In the genomic region with DNA sequence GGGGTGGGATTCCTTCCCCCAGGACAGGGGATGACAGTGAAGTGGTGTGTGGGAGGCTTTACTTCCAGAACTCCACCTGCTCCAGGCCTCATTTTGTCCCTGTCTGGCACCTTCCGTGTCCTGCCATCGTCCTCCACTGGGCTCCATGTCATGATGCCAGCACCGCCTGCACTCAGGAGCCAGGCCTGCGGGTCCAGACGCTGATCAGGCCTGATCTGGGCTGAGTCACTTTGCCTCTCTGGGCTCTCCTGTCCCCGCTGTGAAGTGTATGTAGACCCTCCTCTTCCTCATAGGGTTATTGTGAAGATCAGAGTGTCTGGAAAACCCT, we compare ENCODE assay signal across 23 cellular contexts.
"Had no signal": no experiment of that assay in that cellular context is flagged by ENCODE, and none has a peak within 500 bp of the region (broad histone marks: within the 10 kb centered on the region; RNA-seq: fewer than 3 reads in every experiment).

No MANE protein-coding gene starts in this region.

- H3K27ac Mint-ChIP-seq: activated B cell treated with CpG ODN at 0.5 μM for 24 hours; activated CD4-positive, alpha-beta memory T cell treated with anti-CD3 and anti-CD28 coated beads for 36 hours; activated naive CD8-positive, alpha-beta T cell treated with anti-CD3 and anti-CD28 coated beads for 36 hours; activated T-helper 1 cell treated with anti-CD3 and anti-CD28 coated beads, Interleukin-12 subunit alpha, Interleukin-12 subunit beta, Interleukin-2, Interleukin-4 antibody, amounts not matched to agents 30 ng/mL and 10 ng/mL and 1 ng/mL, durations not matched to agents 14 hours and 24 hours and 36 hours; memory B cell; T-cell had no signal

- H3K27me3 Mint-ChIP-seq: activated B cell treated with CpG ODN at 0.5 μM for 24 hours; activated CD4-positive, alpha-beta memory T cell treated with anti-CD3 and anti-CD28 coated beads for 36 hours; activated naive CD8-positive, alpha-beta T cell treated with anti-CD3 and anti-CD28 coated beads for 36 hours; memory B cell; naive thymus-derived CD4-positive, alpha-beta T cell; T-cell had no signal

- H3K9me3 Mint-ChIP-seq: activated B cell treated with CpG ODN at 0.5 μM for 24 hours; activated CD4-positive, alpha-beta memory T cell treated with anti-CD3 and anti-CD28 coated beads for 36 hours; activated naive CD8-positive, alpha-beta T cell treated with anti-CD3 and anti-CD28 coated beads for 36 hours; activated T-helper 1 cell treated with anti-CD3 and anti-CD28 coated beads, Interleukin-12 subunit alpha, Interleukin-12 subunit beta, Interleukin-2, Interleukin-4 antibody, amounts not matched to agents 30 ng/mL and 10 ng/mL and 1 ng/mL, durations not matched to agents 14 hours and 24 hours and 36 hours; memory B cell; naive thymus-derived CD4-positive, alpha-beta T cell; T-cell had no signal

- H3K27me3 ChIP-seq: dorsolateral prefrontal cortex, gastrocnemius medialis, neutrophil, spleen, tibial artery had no signal

- H3K9me3 ChIP-seq: gastrocnemius medialis, mucosa of descending colon, neutrophil, spleen, tibial artery had no signal

- H3K4me3 Mint-ChIP-seq: activated B cell treated with CpG ODN at 0.5 μM for 24 hours; activated CD4-positive, alpha-beta memory T cell treated with anti-CD3 and anti-CD28 coated beads for 36 hours; activated naive CD8-positive, alpha-beta T cell treated with anti-CD3 and anti-CD28 coated beads for 36 hours; activated T-helper 1 cell treated with anti-CD3 and anti-CD28 coated beads, Interleukin-12 subunit alpha, Interleukin-12 subunit beta, Interleukin-2, Interleukin-4 antibody, amounts not matched to agents 30 ng/mL and 10 ng/mL and 1 ng/mL, durations not matched to agents 14 hours and 24 hours and 36 hours; memory B cell; naive thymus-derived CD4-positive, alpha-beta T cell; T-cell had no signal

- ATAC-seq: esophagus mucosa; gastrocnemius medialis; naive thymus-derived CD4-positive, alpha-beta T cell; T-cell had no signal

- H3K4me3 ChIP-seq: gastrocnemius medialis, mucosa of descending colon, spleen, tibial artery had no signal

- H3K27ac ChIP-seq: neutrophil had no signal

- DNase-seq: activated B cell treated with CpG ODN at 0.5 μM for 24 hours; activated CD4-positive, alpha-beta memory T cell treated with anti-CD3 and anti-CD28 coated beads for 36 hours; activated CD4-positive, alpha-beta T cell treated with anti-CD3 and anti-CD28 coated beads for 4 hours; activated naive CD8-positive, alpha-beta T cell treated with anti-CD3 and anti-CD28 coated beads for 36 hours; activated T-cell treated with anti-CD3 and anti-CD28 coated beads for 4 hours; amniotic stem cell; caudate nucleus; dorsolateral prefrontal cortex; gastrocnemius medialis; left ventricle myocardium superior; mucosa of descending colon; naive thymus-derived CD4-positive, alpha-beta T cell; posterior cingulate gyrus; retina; spleen; stimulated activated CD4-positive, alpha-beta T cell treated with anti-CD3 and anti-CD28 coated beads, Interleukin-4, amount 100 ng/mL, for 4 hours; stimulated activated naive CD4-positive, alpha-beta T cell; T-cell; tibial artery had no signal
